In genomic region chr22:29040385-29041275, GRCh38 we compare ENCODE assay signal across 8 cellular contexts. TPM values are rescaled to one million over a fixed set of nuclear protein-coding genes. Genes with fewer than 3 reads are reported as not detected.
DNase-seq lines count a peak whose midpoint lies in the region; ATAC-seq and TF ChIP-seq lines count a peak whose summit lies in the region.

No MANE protein-coding gene starts in this region.

- H3K36me3 Mint-ChIP-seq in memory B cell, result no peaks in the 10 kb centered on the region

- DNase-seq in AG10803 (ENCODE audit: low read depth), result peak; percentile 90
- peak; percentile 57 for DNase-seq in H4 (ENCODE audit: low spot score)
- peak; percentile 16 for DNase-seq in NCI-H526 treated with DMSO at 0.1 percent for 48 hours (lab: John Stamatoyannopoulos, UW)
- peak; percentile 57 to 67 for DNase-seq in activated CD4-positive, alpha-beta T cell treated with anti-CD3 and anti-CD28 coated beads, Interleukin-2, amount 50 U/mL, for 48 hours
- peak; percentile 65 for DNase-seq in effector CD4-positive, alpha-beta T cell
- peak; percentile 49 to 53 for DNase-seq in memory B cell (ENCODE audit: low spot score in 2 of 2)
- peak; percentile 21 for DNase-seq in stimulated activated CD8-positive, alpha-beta memory T cell treated with anti-CD3 and anti-CD28 coated beads, Interleukin-15, amount 100 ng/mL, for 24 hours (ENCODE audit: low read depth)

- peaks cover 1% of the 10 kb centered on the region for H3K27me3 Mint-ChIP-seq in memory B cell

- no peak overlapping the region for H3K4me3 ChIP-seq in AG10803 (ENCODE audit: low read length)

- TF ChIP-seq CTCF in AG10803 (conservative IDR thresholded peaks at IDR 0.05; ENCODE audit: low read length), result peak; percentile 99

- no peaks in the 10 kb centered on the region for H3K4me1 Mint-ChIP-seq in memory B cell

- ATAC-seq in memory B cell (ENCODE audit: low read depth) (peak; percentile 68), HG02981 (IDR thresholded peaks at IDR 0.05; ENCODE audit: unreplicated experiment) (no peak)

- no peak overlapping the region for H3K27ac Mint-ChIP-seq in memory B cell

- H3K4me3 Mint-ChIP-seq in memory B cell, result no peak overlapping the region

- H3K9me3 Mint-ChIP-seq in memory B cell, result no peaks in the 10 kb centered on the region

RNA-seq across cellular contexts. Expression of gene C22orf31, which starts 21.0 kb away (rescaled TPM):
- total RNA-seq in H4 (2014; rRNA removed; shearing (Covaris generic)), result not detected in 2 replicates

RNA-seq across cellular contexts. Expression of gene KREMEN1, which starts 32.2 kb away (rescaled TPM):
- total RNA-seq in H4 (2014; rRNA removed; shearing (Covaris generic)), result 2.6 and 3.9 TPM in 2 replicates

Comparison
In these comparisons a context has a peak if more than half of its experiments do, and no peak if none do; other contexts are left out.
1. DNase-seq: peak in every context shown above with its lines; median percentile 90 in AG10803; 65 in effector CD4-positive, alpha-beta T cell; 62 in activated CD4-positive, alpha-beta T cell treated with anti-CD3 and anti-CD28 coated beads, Interleukin-2, amount 50 U/mL, for 48 hours; 57 in H4; 51 in memory B cell; 21 in stimulated activated CD8-positive, alpha-beta memory T cell treated with anti-CD3 and anti-CD28 coated beads, Interleukin-15, amount 100 ng/mL, for 24 hours; 16 in NCI-H526 treated with DMSO at 0.1 percent for 48 hours.